Comparison of ENCODE assay signal across 16 cellular contexts in the genomic region with DNA sequence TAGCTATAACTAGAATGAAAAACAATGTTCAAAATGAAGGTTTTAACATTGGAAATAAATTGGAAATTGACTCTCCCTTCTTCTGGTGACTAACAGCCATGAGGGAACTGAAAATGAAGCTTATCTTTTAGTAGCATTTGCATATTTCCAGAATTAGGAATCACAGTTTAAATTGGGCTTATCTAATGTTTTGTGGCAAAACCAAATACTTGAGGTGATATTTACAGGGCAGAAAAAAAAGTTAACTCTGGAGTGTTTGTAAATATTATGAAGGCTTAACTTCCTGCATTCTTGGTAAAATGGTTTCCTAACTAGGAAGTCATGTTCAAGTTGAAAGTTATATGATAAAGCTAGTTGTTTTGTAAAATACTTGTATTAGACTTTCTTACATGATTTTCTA.
A peak's percentile ranks its signal among the peaks of the same experiment; 100 is the strongest.
DNase-seq lines count a peak whose midpoint lies in the region; ATAC-seq, FAIRE-seq and TF ChIP-seq lines count a peak whose summit lies in the region.
"Had no signal": no experiment of that assay in that cellular context is flagged by ENCODE, and none has a peak within 500 bp of the region (broad histone marks: within the 10 kb centered on the region; RNA-seq: fewer than 3 reads in every experiment).

No MANE protein-coding gene starts in this region.

- H3K4me3 ChIP-seq in A549 (no peak overlapping the region), Karpas-422 (ENCODE audit: low read length) (peak overlapping the region; percentile 44), prostate gland (no peak overlapping the region)
- H3K4me3 ChIP-seq: BLaER1, GM23248 had no signal

- no peak for ATAC-seq in A549

- no peaks in the 10 kb centered on the region for H4K20me1 ChIP-seq in Karpas-422 (ENCODE audit: insufficient read depth, low read depth, low read length)
- H4K20me1 ChIP-seq: BLaER1 had no signal

- intact Hi-C loops in prostate gland (cut with DNase I) = no loop called here

- FAIRE-seq in A549 (lab: Jason Lieb, UNC) = peak; percentile 13

- no peaks in the 10 kb centered on the region for H3K9me3 ChIP-seq in A549
- H3K9me3 ChIP-seq in Karpas-422 (ENCODE audit: low read length) = no peaks in the 10 kb centered on the region
- H3K9me3 ChIP-seq in prostate gland = no peaks in the 10 kb centered on the region
- H3K9me3 ChIP-seq: BLaER1 had no signal

- no peak overlapping the region for H3K4me3 Mint-ChIP-seq in progenitor cell of endocrine pancreas (ENCODE audit: low read depth)
- H3K4me3 Mint-ChIP-seq: CD14-positive monocyte; CD4-positive, alpha-beta memory T cell had no signal

- CTCF ChIA-PET in A549 (lab: Yijun Ruan, JAX) = no interaction called here

- POLR2A ChIA-PET in A549 (lab: Yijun Ruan, JAX) = no interaction called here

- no peaks in the 10 kb centered on the region for H3K27me3 ChIP-seq in Karpas-422 (ENCODE audit: low read length)
- H3K27me3 ChIP-seq in prostate gland (replicated peaks; ENCODE audit: insufficient read depth) = no peaks in the 10 kb centered on the region
- H3K27me3 ChIP-seq: BLaER1 had no signal

- H3K27ac ChIP-seq in A549 (no peak overlapping the region), Karpas-422 (ENCODE audit: low read length) (peak overlapping the region; percentile 98), prostate gland (no peak overlapping the region)
- H3K27ac ChIP-seq: 22Rv1, BLaER1, GM23248 had no signal

- H3K4me1 ChIP-seq in A549 = no peaks in the 10 kb centered on the region; the same call in 2 of the 3 replicates
- H3K4me1 ChIP-seq in Karpas-422 (ENCODE audit: low read length) = peaks cover 97% of the 10 kb centered on the region
- no peaks in the 10 kb centered on the region for H3K4me1 ChIP-seq in prostate gland (replicated peaks)

- H3K4me2 ChIP-seq in A549 (no peak overlapping the region), Karpas-422 (ENCODE audit: low read depth, low read length, poor library complexity, severe bottlenecking) (peak overlapping the region; percentile 79)
- H3K4me2 ChIP-seq: BLaER1 had no signal

- H3K27ac Mint-ChIP-seq in progenitor cell of endocrine pancreas = peak overlapping the region; percentile 4
- H3K27ac Mint-ChIP-seq: CD14-positive monocyte; CD4-positive, alpha-beta memory T cell had no signal

- H3K9ac ChIP-seq in Karpas-422 (ENCODE audit: low read length) = peak overlapping the region; percentile 47
- H3K9ac ChIP-seq: BLaER1, GM23248 had no signal

- H3K36me3 ChIP-seq in Karpas-422 (ENCODE audit: insufficient read depth, low read length) (no peaks in the 10 kb centered on the region), prostate gland (no peaks in the 10 kb centered on the region)
- H3K36me3 ChIP-seq: BLaER1 had no signal

- TF ChIP-seq CTCF in A549 (IDR thresholded peaks at IDR 0.05) (no peak), progenitor cell of endocrine pancreas (IDR thresholded peaks at IDR 0.05; ENCODE audit: unreplicated experiment) (no peak), prostate gland (IDR thresholded peaks at IDR 0.05) (no peak)

- no peaks in the 10 kb centered on the region for H3K27me3 Mint-ChIP-seq in progenitor cell of endocrine pancreas

- H2AFZ ChIP-seq in Karpas-422 (ENCODE audit: low read length) = no peak overlapping the region; the same call in 1 of the 2 replicates
- H2AFZ ChIP-seq: GM23248 had no signal

- TF ChIP-seq POLR2A in A549 (IDR thresholded peaks at IDR 0.05; ENCODE audit: low read length) (no peak), prostate gland (IDR thresholded peaks at IDR 0.05) (no peak)

- DNase-seq in A549 (ENCODE audit: low read depth in 1 of 2, low spot score in 1 of 2) (no peak), Karpas-422 (peak; percentile 67), astrocyte of the hippocampus (ENCODE audit: low read depth, low spot score) (peak; percentile 9), progenitor cell of endocrine pancreas (ENCODE audit: low spot score, unreplicated experiment) (no peak), prostate gland (ENCODE audit: low spot score) (no peak), NCI-H1417 (lab: John Stamatoyannopoulos, UW) (no peak)
- no peak for DNase-seq in activated CD4-positive, CD25-positive, alpha-beta regulatory T cell treated with anti-CD3 and anti-CD28 coated beads, Interleukin-2, amount 50 U/mL, for 72 hours
- DNase-seq: CD4-positive, alpha-beta memory T cell; DMS153; DMS79; GF-D8; GM23248; HCEC 1CT had no signal

- no peaks in the 10 kb centered on the region for H3K36me3 Mint-ChIP-seq in progenitor cell of endocrine pancreas (ENCODE audit: insufficient read depth)
- H3K36me3 Mint-ChIP-seq: CD14-positive monocyte; CD4-positive, alpha-beta memory T cell had no signal

- H3K4me1 Mint-ChIP-seq in progenitor cell of endocrine pancreas (ENCODE audit: low read depth) = peaks cover 33% of the 10 kb centered on the region
- H3K4me1 Mint-ChIP-seq: CD14-positive monocyte had no signal

- no peaks in the 10 kb centered on the region for H3K79me2 ChIP-seq in Karpas-422 (ENCODE audit: low read length)

- TF ChIP-seq EP300 in A549 (IDR thresholded peaks at IDR 0.05) = no peak

- no peak for TF ChIP-seq RAD21 in A549 (conservative IDR thresholded peaks at IDR 0.05 in 1 of 2, IDR thresholded peaks at IDR 0.05 in 1 of 2)

- H3K9me2 ChIP-seq in Karpas-422 (replicated peaks; ENCODE audit: insufficient read depth, low read length) = no peaks in the 10 kb centered on the region

- no peaks in the 10 kb centered on the region for H3K9me3 Mint-ChIP-seq in progenitor cell of endocrine pancreas (ENCODE audit: low read depth)

TF ChIP-seq in A549, 52 proteins besides CTCF, POLR2A, EP300 and RAD21:
- TF ChIP-seq KDM1A (IDR thresholded peaks at IDR 0.05; ENCODE audit: low read depth) (no peak), ESRRA (IDR thresholded peaks at IDR 0.05; ENCODE audit: borderline replicate concordance, low read length) (no peak), NR3C1 (IDR thresholded peaks at IDR 0.05) (no peak), ZC3H11A (IDR thresholded peaks at IDR 0.05) (no peak), EHF (CRISPR knock-in tag; IDR thresholded peaks at IDR 0.05) (no peak), RNF2 (IDR thresholded peaks at IDR 0.05; ENCODE audit: borderline replicate concordance, low read depth) (no peak), JUNB (IDR thresholded peaks at IDR 0.05) (no peak)
- TF ChIP-seq, protein P1, sequence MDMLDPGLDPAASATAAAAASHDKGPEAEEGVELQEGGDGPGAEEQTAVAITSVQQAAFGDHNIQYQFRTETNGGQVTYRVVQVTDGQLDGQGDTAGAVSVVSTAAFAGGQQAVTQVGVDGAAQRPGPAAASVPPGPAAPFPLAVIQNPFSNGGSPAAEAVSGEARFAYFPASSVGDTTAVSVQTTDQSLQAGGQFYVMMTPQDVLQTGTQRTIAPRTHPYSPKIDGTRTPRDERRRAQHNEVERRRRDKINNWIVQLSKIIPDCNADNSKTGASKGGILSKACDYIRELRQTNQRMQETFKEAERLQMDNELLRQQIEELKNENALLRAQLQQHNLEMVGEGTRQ (IDR thresholded peaks at IDR 0.05) = no peak
- TF ChIP-seq, protein P2, sequence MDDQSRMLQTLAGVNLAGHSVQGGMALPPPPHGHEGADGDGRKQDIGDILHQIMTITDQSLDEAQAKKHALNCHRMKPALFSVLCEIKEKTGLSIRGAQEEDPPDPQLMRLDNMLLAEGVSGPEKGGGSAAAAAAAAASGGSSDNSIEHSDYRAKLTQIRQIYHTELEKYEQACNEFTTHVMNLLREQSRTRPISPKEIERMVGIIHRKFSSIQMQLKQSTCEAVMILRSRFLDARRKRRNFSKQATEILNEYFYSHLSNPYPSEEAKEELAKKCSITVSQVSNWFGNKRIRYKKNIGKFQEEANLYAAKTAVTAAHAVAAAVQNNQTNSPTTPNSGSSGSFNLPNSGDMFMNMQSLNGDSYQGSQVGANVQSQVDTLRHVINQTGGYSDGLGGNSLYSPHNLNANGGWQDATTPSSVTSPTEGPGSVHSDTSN (IDR thresholded peaks at IDR 0.05) = no peak
- TF ChIP-seq, protein P3, sequence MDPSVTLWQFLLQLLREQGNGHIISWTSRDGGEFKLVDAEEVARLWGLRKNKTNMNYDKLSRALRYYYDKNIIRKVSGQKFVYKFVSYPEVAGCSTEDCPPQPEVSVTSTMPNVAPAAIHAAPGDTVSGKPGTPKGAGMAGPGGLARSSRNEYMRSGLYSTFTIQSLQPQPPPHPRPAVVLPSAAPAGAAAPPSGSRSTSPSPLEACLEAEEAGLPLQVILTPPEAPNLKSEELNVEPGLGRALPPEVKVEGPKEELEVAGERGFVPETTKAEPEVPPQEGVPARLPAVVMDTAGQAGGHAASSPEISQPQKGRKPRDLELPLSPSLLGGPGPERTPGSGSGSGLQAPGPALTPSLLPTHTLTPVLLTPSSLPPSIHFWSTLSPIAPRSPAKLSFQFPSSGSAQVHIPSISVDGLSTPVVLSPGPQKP (IDR thresholded peaks at IDR 0.05; ENCODE audit: low read depth, low read length) = no peak
- TF ChIP-seq, protein P4, sequence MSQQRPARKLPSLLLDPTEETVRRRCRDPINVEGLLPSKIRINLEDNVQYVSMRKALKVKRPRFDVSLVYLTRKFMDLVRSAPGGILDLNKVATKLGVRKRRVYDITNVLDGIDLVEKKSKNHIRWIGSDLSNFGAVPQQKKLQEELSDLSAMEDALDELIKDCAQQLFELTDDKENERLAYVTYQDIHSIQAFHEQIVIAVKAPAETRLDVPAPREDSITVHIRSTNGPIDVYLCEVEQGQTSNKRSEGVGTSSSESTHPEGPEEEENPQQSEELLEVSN (IDR thresholded peaks at IDR 0.05; ENCODE audit: borderline replicate concordance, low read depth) = no peak
TF ChIP-seq in A549: peak in this region for 0.

Comparison
In these comparisons a context has a peak if more than half of its experiments do, and no peak if none do; other contexts are left out.
1. DNase-seq: peak in Karpas-422 (single experiment) and astrocyte of the hippocampus (single experiment); none in A549 (0 of 2), progenitor cell of endocrine pancreas (single experiment), prostate gland (single experiment), activated CD4-positive, CD25-positive, alpha-beta regulatory T cell treated with anti-CD3 and anti-CD28 coated beads, Interleukin-2, amount 50 U/mL, for 72 hours (single experiment) and NCI-H1417 (0 of 3).